Comparison of ENCODE assay signal across 23 cellular contexts in the genomic region with DNA sequence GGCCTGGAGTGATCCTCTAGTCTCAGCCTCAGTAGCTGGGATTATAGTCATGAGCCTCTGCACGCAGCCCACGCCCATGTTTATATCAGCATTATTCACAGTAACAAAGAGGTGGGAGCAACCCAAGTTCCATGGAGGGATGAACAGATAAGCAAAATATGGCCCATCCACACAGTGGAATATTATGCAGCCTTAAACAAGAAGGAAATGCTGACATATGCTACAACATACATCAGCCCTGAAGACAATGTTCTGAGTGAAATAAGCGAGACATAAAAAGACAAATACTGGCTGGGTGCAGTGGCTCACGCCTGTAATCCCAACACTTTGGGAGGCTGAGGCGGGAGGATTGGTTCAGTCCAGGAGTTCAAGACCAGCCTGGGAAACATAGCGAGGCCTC. TPM values are rescaled to one million over a fixed set of nuclear protein-coding genes. Genes with fewer than 3 reads are reported as not detected.
DNase-seq lines count a peak whose midpoint lies in the region; ATAC-seq, FAIRE-seq and TF ChIP-seq lines count a peak whose summit lies in the region.
"Had no signal": no experiment of that assay in that cellular context is flagged by ENCODE, and none has a peak within 500 bp of the region (broad histone marks: within the 10 kb centered on the region; RNA-seq: fewer than 3 reads in every experiment).

No MANE protein-coding gene starts in this region.

- H2AFZ ChIP-seq in K562 (ENCODE audit: low read depth, low read length), result no peak overlapping the region
- H2AFZ ChIP-seq: GM23338 had no signal

- DNase-seq in CD4-positive, CD25-positive, alpha-beta regulatory T cell, result no peak
- DNase-seq in T-helper 17 cell (no peak), K562 (ENCODE audit: extremely low read depth in 1 of 4, low spot score in 3 of 4) (no peak), psoas muscle (no peak), sciatic nerve (ENCODE audit: low spot score) (no peak), GM19238 (ENCODE audit: insufficient read length, low spot score) (no peak), Right ventricle myocardium superior (no peak)
- no peak for DNase-seq in stimulated activated effector memory CD8-positive, alpha-beta T cell treated with anti-CD3 and anti-CD28 coated beads, Interleukin-12 subunit alpha, Interleukin-12 subunit beta, amount 100 ng/mL, for 72 hours (ENCODE audit: low spot score in 2 of 2)
- DNase-seq: CD4-positive, alpha-beta memory T cell; COR-L47; DMS153; DND-41; H9; HFFc6 had no signal

- TF ChIP-seq CTCF in K562 (IDR thresholded peaks at IDR 0.05 in 2 of 3, conservative IDR thresholded peaks at IDR 0.05 in 1 of 3; ENCODE audit: insufficient read depth in 2 of 3, low read depth in 1 of 3, low read length in 3 of 3), result no peak
- TF ChIP-seq CTCF in psoas muscle (IDR thresholded peaks at IDR 0.05), result no peak

- peaks cover 4% of the 10 kb centered on the region for H3K36me3 Mint-ChIP-seq in CD4-positive, CD25-positive, alpha-beta regulatory T cell
- no peaks in the 10 kb centered on the region for H3K36me3 Mint-ChIP-seq in T-helper 17 cell (ENCODE audit: low read depth)
- H3K36me3 Mint-ChIP-seq in stimulated activated effector memory CD8-positive, alpha-beta T cell treated with anti-CD3 and anti-CD28 coated beads, Interleukin-12 subunit alpha, Interleukin-12 subunit beta, amount 100 ng/mL, for 72 hours, result peaks cover 6% of the 10 kb centered on the region
- H3K36me3 Mint-ChIP-seq: CD4-positive, alpha-beta memory T cell had no signal

- POLR2A ChIA-PET in K562 (lab: Yijun Ruan, JAX), result interaction anchor here (0.6 kb wide), 1 partner anchor 239 kb away, joined by 3 read pairs; no protein-coding TSS in a partner anchor

- no peaks in the 10 kb centered on the region for H3K27me3 ChIP-seq in CD4-positive, CD25-positive, alpha-beta regulatory T cell (ENCODE audit: control insufficient read depth, insufficient read depth, low read length)
- no peaks in the 10 kb centered on the region for H3K27me3 ChIP-seq in K562 (ENCODE audit: control insufficient read depth in 2 of 2, insufficient read depth in 2 of 2, low read length in 2 of 2)
- no peaks in the 10 kb centered on the region for H3K27me3 ChIP-seq in psoas muscle (ENCODE audit: insufficient read depth in 3 of 3, low read length in 2 of 3)
- H3K27me3 ChIP-seq: BLaER1 had no signal

- H3K27ac ChIP-seq in CD4-positive, CD25-positive, alpha-beta regulatory T cell (ENCODE audit: insufficient read depth, low read length, poor library complexity, severe bottlenecking), result no peak overlapping the region
- H3K27ac ChIP-seq in K562 (ENCODE audit: extremely low read depth, low read depth, low read length) (no peak overlapping the region), psoas muscle (peak overlapping the region; percentile 1)
- H3K27ac ChIP-seq: 22Rv1, BLaER1, C4-2B had no signal

- no peak overlapping the region for H3K9ac ChIP-seq in K562 (ENCODE audit: insufficient read depth in 1 of 2, low read depth in 2 of 2, low read length in 2 of 2)
- H3K9ac ChIP-seq: BLaER1 had no signal

- H3K4me1 Mint-ChIP-seq in CD4-positive, CD25-positive, alpha-beta regulatory T cell, result peaks cover 0 to 27% (median 11%) of the 10 kb centered on the region in 4 donors
- peaks cover 30% of the 10 kb centered on the region for H3K4me1 Mint-ChIP-seq in T-helper 17 cell
- H3K4me1 Mint-ChIP-seq in stimulated activated effector memory CD8-positive, alpha-beta T cell treated with anti-CD3 and anti-CD28 coated beads, Interleukin-12 subunit alpha, Interleukin-12 subunit beta, amount 100 ng/mL, for 72 hours, result peaks cover 30% of the 10 kb centered on the region
- H3K4me1 Mint-ChIP-seq: GM23338 had no signal

- H3K4me3 Mint-ChIP-seq in CD4-positive, CD25-positive, alpha-beta regulatory T cell, result no peak overlapping the region
- no peak overlapping the region for H3K4me3 Mint-ChIP-seq in T-helper 17 cell
- H3K4me3 Mint-ChIP-seq in stimulated activated effector memory CD8-positive, alpha-beta T cell treated with anti-CD3 and anti-CD28 coated beads, Interleukin-12 subunit alpha, Interleukin-12 subunit beta, amount 100 ng/mL, for 72 hours, result no peak overlapping the region
- H3K4me3 Mint-ChIP-seq: B cell; CD4-positive, alpha-beta memory T cell; GM23338; H9; HFFc6 had no signal

- H3K27me3 Mint-ChIP-seq in CD4-positive, CD25-positive, alpha-beta regulatory T cell, result no peaks in the 10 kb centered on the region
- H3K27me3 Mint-ChIP-seq in T-helper 17 cell, result no peaks in the 10 kb centered on the region
- H3K27me3 Mint-ChIP-seq: B cell; CD4-positive, alpha-beta memory T cell had no signal

- H3K9me3 ChIP-seq in CD4-positive, CD25-positive, alpha-beta regulatory T cell (ENCODE audit: control insufficient read depth in 2 of 2, low read length in 2 of 2), result no peaks in the 10 kb centered on the region
- H3K9me3 ChIP-seq in T-helper 17 cell (ENCODE audit: control insufficient read depth, low read length, poor library complexity, severe bottlenecking), result no peaks in the 10 kb centered on the region
- no peaks in the 10 kb centered on the region for H3K9me3 ChIP-seq in K562 (replicated peaks; ENCODE audit: control insufficient read depth, insufficient read depth, low read depth, low read length)
- no peaks in the 10 kb centered on the region for H3K9me3 ChIP-seq in psoas muscle
- H3K9me3 ChIP-seq: BLaER1 had no signal

- no peak for TF ChIP-seq POLR2A in K562 (conservative IDR thresholded peaks at IDR 0.05)

- H3K9me3 Mint-ChIP-seq in CD4-positive, CD25-positive, alpha-beta regulatory T cell, result no peaks in the 10 kb centered on the region
- no peaks in the 10 kb centered on the region for H3K9me3 Mint-ChIP-seq in stimulated activated effector memory CD8-positive, alpha-beta T cell treated with anti-CD3 and anti-CD28 coated beads, Interleukin-12 subunit alpha, Interleukin-12 subunit beta, amount 100 ng/mL, for 72 hours
- H3K9me3 Mint-ChIP-seq: CD4-positive, alpha-beta memory T cell; GM23338; H9; HFFc6 had no signal

- ATAC-seq in CD4-positive, CD25-positive, alpha-beta regulatory T cell (ENCODE audit: low read depth in 2 of 2), result no peak
- ATAC-seq in T-helper 17 cell (no peak), K562 (no peak), psoas muscle (no peak), sciatic nerve (no peak), Right ventricle myocardium superior (ENCODE audit: poor library complexity) (no peak)
- ATAC-seq in stimulated activated effector memory CD8-positive, alpha-beta T cell treated with anti-CD3 and anti-CD28 coated beads, Interleukin-12 subunit alpha, Interleukin-12 subunit beta, amount 100 ng/mL, for 72 hours, result no peak
- ATAC-seq: GM23338, HCT116 had no signal

- no TSS peak for BruUV-seq in K562 (replicated peaks; lab: Mats Ljungman, UMichigan)

- H4K20me1 ChIP-seq in K562 (replicated peaks; ENCODE audit: control insufficient read depth, insufficient read depth, low read length), result peaks cover 43% of the 10 kb centered on the region

- no peak for TF ChIP-seq RAD21 in K562 (CRISPR knock-in tag; conservative IDR thresholded peaks at IDR 0.05 in 1 of 2, IDR thresholded peaks at IDR 0.05 in 1 of 2)

- 85% methylated on average over 6 of the region's 6 CpGs for WGBS in K562 (ENCODE audit: insufficient coverage, low coverage, missing lambda C conversion rate)
- 98 to 99% (median 98%) methylated on average over 6 of the region's 6 CpGs for WGBS in psoas muscle, 3 donors

- no peak for TF ChIP-seq EP300 in K562 (IDR thresholded peaks at IDR 0.05; ENCODE audit: low read length)

- peak overlapping the region; percentile 21 to 88 (median 69) for H3K27ac Mint-ChIP-seq in CD4-positive, CD25-positive, alpha-beta regulatory T cell
- H3K27ac Mint-ChIP-seq in T-helper 17 cell, result peak overlapping the region; percentile 14
- H3K27ac Mint-ChIP-seq in stimulated activated effector memory CD8-positive, alpha-beta T cell treated with anti-CD3 and anti-CD28 coated beads, Interleukin-12 subunit alpha, Interleukin-12 subunit beta, amount 100 ng/mL, for 72 hours, result no peak overlapping the region
- H3K27ac Mint-ChIP-seq: B cell, GM23338, HFFc6 had no signal

- intact Hi-C loops in K562 (cut with micrococcal nuclease) (no loop called here), psoas muscle (cut with DNase I) (no loop called here), sciatic nerve (cut with DNase I) (no loop called here), Right ventricle myocardium superior (cut with DNase I) (no loop called here)

- no peaks in the 10 kb centered on the region for H3K4me1 ChIP-seq in CD4-positive, CD25-positive, alpha-beta regulatory T cell (ENCODE audit: control insufficient read depth, insufficient read depth, low read length, poor library complexity, severe bottlenecking)
- peaks cover 6 to 23% of the 10 kb centered on the region in 2 experiments; a peak in 3 of 5 replicates for H3K4me1 ChIP-seq in K562 (replicated peaks in 1 of 2; ENCODE audit: control insufficient read depth in 2 of 2, insufficient read depth in 2 of 2, low read length in 2 of 2)
- peaks cover 47% of the 10 kb centered on the region for H3K4me1 ChIP-seq in psoas muscle

- H3K4me2 ChIP-seq in K562 (ENCODE audit: insufficient read depth, low read length), result no peak overlapping the region
- H3K4me2 ChIP-seq: BLaER1, GM23338 had no signal

- in situ Hi-C loops in K562 (cut with MboI), result no loop called here

- no peak overlapping the region for H3K4me3 ChIP-seq in CD4-positive, CD25-positive, alpha-beta regulatory T cell (ENCODE audit: low read depth, low read length)
- H3K4me3 ChIP-seq in K562 (no peak overlapping the region), psoas muscle (no peak overlapping the region)
- H3K4me3 ChIP-seq: BLaER1, GM23338 had no signal

- no peak for FAIRE-seq in K562 (lab: Jason Lieb, UNC)
- FAIRE-seq: A204.1, G401.6, GM12892 had no signal

- H3K36me3 ChIP-seq in CD4-positive, CD25-positive, alpha-beta regulatory T cell (ENCODE audit: control insufficient read depth, insufficient read depth, low read length), result no peaks in the 10 kb centered on the region
- no peaks in the 10 kb centered on the region for H3K36me3 ChIP-seq in K562 (ENCODE audit: control insufficient read depth, insufficient read depth, low read length)
- H3K36me3 ChIP-seq in psoas muscle (ENCODE audit: insufficient read depth in 1 of 2, low read depth in 1 of 2), result no peaks in the 10 kb centered on the region

- H3K79me2 ChIP-seq in K562 (ENCODE audit: control insufficient read depth, insufficient read depth, low read length), result peaks cover 25% of the 10 kb centered on the region

- CTCF ChIA-PET in K562 (lab: Yijun Ruan, JAX; ENCODE audit: low intra/inter-chr PET ratio), result no interaction called here

- peaks cover 3% of the 10 kb centered on the region for H3K9me1 ChIP-seq in K562 (ENCODE audit: control insufficient read depth, insufficient read depth, low read length)

RNA-seq across cellular contexts. Expression of gene PFKFB3, which starts 21.5 kb away (rescaled TPM):
- 96.3 TPM for total RNA-seq in CD4-positive, CD25-positive, alpha-beta regulatory T cell
- 1 to 10 TPM; 2.8 to 6.2 (median 3.9) TPM for polyA plus RNA-seq in CD4-positive, CD25-positive, alpha-beta regulatory T cell
- 100 to 1,000 TPM in 1 of 2 donors, 10 to 100 TPM in 1; 93.3 to 146 TPM for total RNA-seq in T-helper 17 cell
- 25.5 and 39.0 TPM in 2 replicates for total RNA-seq in K562 (2011; cell fraction: chromatin; rRNA removed; ENCODE audit: low replicate concordance)
- total RNA-seq in K562 (2011; cell fraction: nucleolus; rRNA removed), result 19.2 and 20.8 TPM in 2 replicates
- total RNA-seq in K562 (2011; cell fraction: nucleoplasm; rRNA removed), result 15.2 and 16.8 TPM in 2 replicates
- total RNA-seq in K562 (2014; rRNA removed), result 7.1 and 8.7 TPM in 2 replicates
- total RNA-seq in K562 (2014; rRNA removed; fragmentation: Illumina TruSeq; extraction: Trizol), result 7.3 and 8.5 TPM in 2 replicates
- total RNA-seq in K562 (2015; rRNA removed; fragmentation: Illumina TruSeq; extraction: Trizol), result 7.8 and 8.5 TPM in 2 replicates
- total RNA-seq in K562 (2021), result 21.1 and 21.6 TPM in 2 replicates
- polyA plus RNA-seq in K562 (2011; rRNA removed), result 7.8 and 11.2 TPM in 2 replicates
- 8.6 and 13.1 TPM in 2 replicates for polyA plus RNA-seq in K562 (2011; cell fraction: cytosol; rRNA removed)
- 17.4 and 21.2 TPM in 2 replicates for polyA plus RNA-seq in K562 (2011; cell fraction: nucleus; rRNA removed)
- polyA plus RNA-seq in K562 (2012), result 9.6 and 10.0 TPM in 2 replicates
- 15.0 TPM in 2 replicates for polyA plus RNA-seq in K562 (2014; fragmentation: Illumina TruSeq; extraction: Trizol)
- under 1 TPM; 0.46 to 0.73 TPM for polyA plus RNA-seq in K562 (2014; fragmentation: Nextera tagmentation; extraction: Ambion mirVana)
- 8.4 and 10.4 TPM in 2 replicates for polyA plus RNA-seq in K562 (2014; rRNA removed)
- 9.6 and 9.7 TPM in 2 replicates for polyA minus RNA-seq in K562 (2011; rRNA and poly(A)+ RNA removed)
- polyA minus RNA-seq in K562 (2011; cell fraction: cytosol; rRNA and poly(A)+ RNA removed), result 5.0 TPM in 2 replicates
- 7.9 and 14.4 TPM in 2 replicates for polyA minus RNA-seq in K562 (2011; cell fraction: nucleus; rRNA and poly(A)+ RNA removed)
- total RNA-seq in psoas muscle, result 100 to 1,000 TPM in 3 of 4 donors, 10 to 100 TPM in 1; 25.4 to 225 (median 148) TPM
- polyA plus RNA-seq in psoas muscle, result 100 to 1,000 TPM in 2 of 3 donors, 10 to 100 TPM in 1; 26.7 to 704 (median 448) TPM
- total RNA-seq in sciatic nerve, result 87.7 TPM
- 24.7 TPM for total RNA-seq in Right ventricle myocardium superior
